In genomic region chr3:24410861-24411260, GRCh38 we compare ENCODE assay signal across 16 cellular contexts.
DNase-seq lines count a peak whose midpoint lies in the region; ATAC-seq and TF ChIP-seq lines count a peak whose summit lies in the region.
"Had no signal": no experiment of that assay in that cellular context is flagged by ENCODE, and none has a peak within 500 bp of the region (broad histone marks: within the 10 kb centered on the region; RNA-seq: fewer than 3 reads in every experiment).

No MANE protein-coding gene starts in this region.

- no peak overlapping the region for H2AK9ac ChIP-seq in IMR-90 (replicated peaks; ENCODE audit: low read depth, low read length, poor library complexity)

- no peak overlapping the region for H4K5ac ChIP-seq in IMR-90 (ENCODE audit: low read depth, low read length)

- H3K18ac ChIP-seq in IMR-90 (ENCODE audit: low read depth, low read length) = no peak overlapping the region

- H4K91ac ChIP-seq in IMR-90 (ENCODE audit: insufficient read depth, low read depth, low read length) = no peak overlapping the region

- no peak overlapping the region for H3K4me2 ChIP-seq in IMR-90 (ENCODE audit: low read depth, low read length)
- H3K4me2 ChIP-seq: SK-N-SH had no signal

- no peak overlapping the region for H2BK5ac ChIP-seq in IMR-90 (ENCODE audit: low read depth, low read length, poor library complexity, severe bottlenecking)

- H3K9ac ChIP-seq in IMR-90 (ENCODE audit: low read depth, low read length) = no peak overlapping the region
- H3K9ac ChIP-seq in endocrine pancreas (ENCODE audit: control insufficient read depth, insufficient read depth, low read length) = no peak overlapping the region
- H3K9ac ChIP-seq: SK-N-SH had no signal

- POLR2A ChIA-PET in IMR-90 (lab: Charles Lee; ENCODE audit: unreplicated experiment) = no interaction called here
- POLR2A ChIA-PET in HEK293T (lab: Yijun Ruan, JAX) = no interaction called here

- H2AK5ac ChIP-seq in IMR-90 (ENCODE audit: low read depth, low read length) = no peak overlapping the region

- no peak overlapping the region for H2BK120ac ChIP-seq in IMR-90 (ENCODE audit: low read depth, low read length)

- no peak for TF ChIP-seq RAD21 in IMR-90 (IDR thresholded peaks at IDR 0.05; ENCODE audit: low read length)

- H3K56ac ChIP-seq in IMR-90 (ENCODE audit: extremely low read depth, insufficient read depth, low read length) = no peak overlapping the region

- no peaks in the 10 kb centered on the region for H3K79me1 ChIP-seq in IMR-90 (ENCODE audit: low read depth in 1 of 2, low read length in 2 of 2)

- no peaks in the 10 kb centered on the region for H4K20me1 ChIP-seq in IMR-90 (ENCODE audit: insufficient read depth, low read length)

- H3K9me1 ChIP-seq in IMR-90 (ENCODE audit: insufficient read depth, low read length) = no peaks in the 10 kb centered on the region

- ATAC-seq in IMR-90 (ENCODE audit: low read depth) = no peak
- ATAC-seq in right lobe of liver = peak; percentile 19 to 71 (median 57)
- ATAC-seq in HG02798 (IDR thresholded peaks at IDR 0.05; ENCODE audit: poor library complexity, unreplicated experiment) = no peak
- ATAC-seq in HG02938 (IDR thresholded peaks at IDR 0.05; ENCODE audit: unreplicated experiment) = no peak
- ATAC-seq in HG03378 (IDR thresholded peaks at IDR 0.05; ENCODE audit: unreplicated experiment) = no peak
- ATAC-seq: T-cell had no signal

- H3K9me3 ChIP-seq in IMR-90 (ENCODE audit: control insufficient read depth, insufficient read depth, low read length) (no peaks in the 10 kb centered on the region), endocrine pancreas (ENCODE audit: control insufficient read depth, low read length) (no peaks in the 10 kb centered on the region), right lobe of liver (no peaks in the 10 kb centered on the region)
- H3K9me3 ChIP-seq: SK-N-SH had no signal

- DNase-seq in IMR-90 = no peak
- DNase-seq in right lobe of liver = peak in 2 of 3 donors; percentile 43 to 55
- no peak for DNase-seq in HEK293T (ENCODE audit: extremely low spot score)
- DNase-seq: ACHN; CD8-positive, alpha-beta memory T cell; HCEC 1CT; NCI-H1105 treated with DMSO at 0.1 percent for 48 hours; NCI-H1694; NCI-H2081 treated with DMSO at 0.1 percent for 48 hours; SHP77; SK-N-SH; T-cell had no signal

- H2AFZ ChIP-seq in IMR-90 (replicated peaks; ENCODE audit: low read length, poor library complexity) = no peak overlapping the region

- BruUV-seq in IMR-90 (replicated peaks; lab: Mats Ljungman, UMichigan) = no TSS peak

- H2BK20ac ChIP-seq in IMR-90 (ENCODE audit: low read depth, low read length) = no peak overlapping the region

- no CpG with 5 or more reads among the region's 3 CpGs for WGBS in IMR-90 (ENCODE audit: extremely low coverage in 2 of 2, insufficient read length in 1 of 2), 2 experiments
- WGBS in right lobe of liver (ENCODE audit: insufficient coverage, low coverage, low lambda C conversion rate, missing lambda C conversion rate) = 55% methylated on average over 3 of the region's 3 CpGs

- in situ Hi-C loops in IMR-90 (cut with MboI; ENCODE audit: low sequenced_read_pairs) = no loop called here

- H3K4me3 ChIP-seq in IMR-90 (ENCODE audit: insufficient read depth, low read depth, low read length) = no peak overlapping the region
- peak overlapping the region; percentile 18 for H3K4me3 ChIP-seq in endocrine pancreas (ENCODE audit: control insufficient read depth, insufficient read depth, low read length)
- no peak overlapping the region for H3K4me3 ChIP-seq in right lobe of liver

- H4K8ac ChIP-seq in IMR-90 (ENCODE audit: low read depth in 2 of 2, low read length in 2 of 2) = no peak overlapping the region

- TF ChIP-seq POLR2A in IMR-90 (IDR thresholded peaks at IDR 0.05; ENCODE audit: low read depth, low read length) (no peak), right lobe of liver (IDR thresholded peaks at IDR 0.05) (no peak)

- H3K4ac ChIP-seq in IMR-90 (ENCODE audit: low read depth, low read length) = no peak overlapping the region

- CTCF ChIA-PET in IMR-90 (lab: Yijun Ruan, JAX) (no interaction called here), HEK293T (lab: Yijun Ruan, JAX) (no interaction called here)

- dilution Hi-C loops in IMR-90 (cut with HindIII; ENCODE audit: low sequenced_read_pairs, unreplicated experiment) = no loop called here

- H3K36me3 ChIP-seq in IMR-90 (ENCODE audit: control insufficient read depth, insufficient read depth, low read length) (no peaks in the 10 kb centered on the region), endocrine pancreas (ENCODE audit: control insufficient read depth, insufficient read depth, low read length) (no peaks in the 10 kb centered on the region), right lobe of liver (no peaks in the 10 kb centered on the region)

- no peak overlapping the region for H3K27ac ChIP-seq in IMR-90 (ENCODE audit: insufficient read depth, low read length)
- no peak overlapping the region for H3K27ac ChIP-seq in right lobe of liver

- H3K27me3 ChIP-seq in IMR-90 (ENCODE audit: control insufficient read depth, insufficient read depth, low read length) (no peaks in the 10 kb centered on the region), endocrine pancreas (ENCODE audit: control insufficient read depth, insufficient read depth, low read length) (no peaks in the 10 kb centered on the region), right lobe of liver (no peaks in the 10 kb centered on the region)

- no peak overlapping the region for H3K14ac ChIP-seq in IMR-90 (replicated peaks; ENCODE audit: low read depth, low read length)

- H3K4me1 ChIP-seq in IMR-90 (ENCODE audit: control insufficient read depth, insufficient read depth, low read length) (no peaks in the 10 kb centered on the region), endocrine pancreas (ENCODE audit: control insufficient read depth, insufficient read depth, low read length) (no peaks in the 10 kb centered on the region), right lobe of liver (peaks cover 0 to 43% (median 8%) of the 10 kb centered on the region in 4 donors)

- H2BK15ac ChIP-seq in IMR-90 (ENCODE audit: low read depth, low read length) = no peak overlapping the region

- TF ChIP-seq CTCF in IMR-90 (conservative IDR thresholded peaks at IDR 0.05; ENCODE audit: low read depth, low read length) = no peak
- TF ChIP-seq CTCF in right lobe of liver (IDR thresholded peaks at IDR 0.05) = no peak

- H3K23ac ChIP-seq in IMR-90 (ENCODE audit: low read depth, low read length) = no peak overlapping the region

- intact Hi-C loops in IMR-90 (cut with micrococcal nuclease) = no loop called here
- intact Hi-C loops in right lobe of liver (cut with DNase I) = no loop called here

TF ChIP-seq in IMR-90, 13 proteins besides CTCF, POLR2A, EP300 and RAD21:
- no peak for TF ChIP-seq RFX5 (IDR thresholded peaks at IDR 0.05; ENCODE audit: low read depth, low read length)
- TF ChIP-seq MAFK (IDR thresholded peaks at IDR 0.05; ENCODE audit: low read depth, low read length) = peak; percentile 87

TF ChIP-seq in HEK293T, 16 proteins besides CTCF, POLR2A, EP300 and RAD21:
- TF ChIP-seq ARNT (IDR thresholded peaks at IDR 0.05) (no peak), SUZ12 (IDR thresholded peaks at IDR 0.05) (no peak), NFRKB (IDR thresholded peaks at IDR 0.05) (no peak), FOXK2 (IDR thresholded peaks at IDR 0.05) (no peak), PKNOX1 (IDR thresholded peaks at IDR 0.05) (no peak), TARDBP (IDR thresholded peaks at IDR 0.05) (no peak), SP1 (IDR thresholded peaks at IDR 0.05) (no peak), BHLHE40 (IDR thresholded peaks at IDR 0.05; ENCODE audit: borderline replicate concordance) (no peak), ZNF384 (IDR thresholded peaks at IDR 0.05) (no peak), FOXM1 (IDR thresholded peaks at IDR 0.05; ENCODE audit: borderline replicate concordance) (no peak), LEF1 (IDR thresholded peaks at IDR 0.05; ENCODE audit: borderline replicate concordance) (no peak), HDGF (IDR thresholded peaks at IDR 0.05; ENCODE audit: borderline replicate concordance) (no peak), CTBP1 (IDR thresholded peaks at IDR 0.05; ENCODE audit: borderline replicate concordance) (no peak)

Comparison
In these comparisons a context has a peak if more than half of its experiments do, and no peak if none do; other contexts are left out.
1. ATAC-seq: peak in right lobe of liver (4 of 4); none in IMR-90 (single experiment), HG02798 (single experiment), HG02938 (single experiment) and HG03378 (single experiment).
2. DNase-seq: peak in right lobe of liver (2 of 3); none in IMR-90 (single experiment) and HEK293T (single experiment).